ENCODE assay signal across 1 cellular context in the genomic region with DNA sequence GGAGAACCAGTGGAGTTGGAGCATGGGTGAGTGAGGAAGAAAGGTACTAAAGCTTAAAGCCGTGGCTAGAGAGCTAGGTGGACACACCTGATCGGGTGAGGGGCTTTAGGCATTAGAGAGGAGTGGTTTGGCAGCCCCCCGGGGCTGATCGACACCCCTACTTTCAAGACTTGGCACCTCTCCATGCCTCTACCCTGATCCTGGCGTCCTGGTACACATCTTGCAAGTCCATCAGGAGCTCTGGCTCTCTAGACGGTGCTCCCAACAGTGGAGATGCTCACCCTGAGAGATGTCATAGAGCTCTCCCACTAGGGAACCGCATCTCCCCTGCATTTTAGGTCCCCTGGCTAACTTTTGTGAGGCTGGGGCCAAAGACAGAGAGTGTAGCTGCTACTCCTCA.
TF ChIP-seq lines count a peak whose summit lies in the region.

No MANE protein-coding gene starts in this region.

TF ChIP-seq in H1, 55 proteins besides CTCF, POLR2A, EP300 and RAD21 (continued from another document):
- TF ChIP-seq, protein P1, sequence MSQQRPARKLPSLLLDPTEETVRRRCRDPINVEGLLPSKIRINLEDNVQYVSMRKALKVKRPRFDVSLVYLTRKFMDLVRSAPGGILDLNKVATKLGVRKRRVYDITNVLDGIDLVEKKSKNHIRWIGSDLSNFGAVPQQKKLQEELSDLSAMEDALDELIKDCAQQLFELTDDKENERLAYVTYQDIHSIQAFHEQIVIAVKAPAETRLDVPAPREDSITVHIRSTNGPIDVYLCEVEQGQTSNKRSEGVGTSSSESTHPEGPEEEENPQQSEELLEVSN (IDR thresholded peaks at IDR 0.05): no peak
